8 cellular contexts compared by ENCODE assay signal in genomic region chr6:150865043-150865405, GRCh38. TPM values are rescaled to one million over a fixed set of nuclear protein-coding genes. Genes with fewer than 3 reads are reported as not detected.
A peak's percentile ranks its signal among the peaks of the same experiment; 100 is the strongest.
DNase-seq lines count a peak whose midpoint lies in the region; ATAC-seq and TF ChIP-seq lines count a peak whose summit lies in the region.

No MANE protein-coding gene starts in this region.

- DNase-seq in CD14-positive monocyte (ENCODE audit: low spot score): no peak
- DNase-seq in M059J (ENCODE audit: low read depth): peak; percentile 47
- DNase-seq in NCI-H69 (lab: John Stamatoyannopoulos, UW): no peak
- DNase-seq in NCI-H82 (lab: John Stamatoyannopoulos, UW): no peak

- H3K9me3 Mint-ChIP-seq in CD14-positive monocyte (peaks cover 0 to 5% (median 0%) of the 10 kb centered on the region in 7 donors), nephron (no peaks in the 10 kb centered on the region)

- H3K4me3 Mint-ChIP-seq in CD14-positive monocyte: peak overlapping the region; percentile 76
- H3K4me3 Mint-ChIP-seq in nephron: peak overlapping the region; percentile 74 to 90 (median 89)

- H3K4me1 Mint-ChIP-seq in CD14-positive monocyte: peaks cover 24% of the 10 kb centered on the region
- H3K4me1 Mint-ChIP-seq in nephron: peaks cover 35% of the 10 kb centered on the region

- H3K27ac Mint-ChIP-seq in CD14-positive monocyte (peak overlapping the region in 2 of 7 donors; percentile 13 to 46), nephron (peak overlapping the region; percentile 68 to 92 (median 76))

- intact Hi-C loops in CD14-positive monocyte (cut with micrococcal nuclease): no loop called here

- ATAC-seq in HG03045 (IDR thresholded peaks at IDR 0.05; ENCODE audit: unreplicated experiment): no peak
- ATAC-seq in GM19455 (IDR thresholded peaks at IDR 0.05; ENCODE audit: unreplicated experiment): no peak

- H3K27ac ChIP-seq in cingulate gyrus (ENCODE audit: low read depth, low read length): peak overlapping the region; percentile 85

- TF ChIP-seq CTCF in CD14-positive monocyte (IDR thresholded peaks at IDR 0.05): no peak
- no peak for TF ChIP-seq CTCF in nephron (IDR thresholded peaks at IDR 0.05; ENCODE audit: unreplicated experiment in 3 of 3)

- H3K27me3 Mint-ChIP-seq in CD14-positive monocyte (ENCODE audit: low read depth in 3 of 3): peaks cover 5 to 30% (median 21%) of the 10 kb centered on the region in 3 donors
- H3K27me3 Mint-ChIP-seq in nephron (ENCODE audit: low read depth): no peaks in the 10 kb centered on the region

- H3K36me3 Mint-ChIP-seq in CD14-positive monocyte: no peaks in the 10 kb centered on the region
- H3K36me3 Mint-ChIP-seq in nephron (ENCODE audit: low read depth): no peaks in the 10 kb centered on the region

RNA-seq across cellular contexts. Expression of gene MTHFD1L, which starts 0.5 kb away (rescaled TPM):
- under 1 TPM; 0.25 to 0.39 TPM for polyA plus RNA-seq in CD14-positive monocyte
- total RNA-seq in M059J (2014; rRNA removed; shearing (Covaris generic)): 4.7 and 10.9 TPM in 2 replicates
